7 cellular contexts compared by ENCODE assay signal in genomic region chr14:69277356-69277755, GRCh38. TPM values are rescaled to one million over a fixed set of nuclear protein-coding genes. Genes with fewer than 3 reads are reported as not detected.
"Had no signal": no experiment of that assay in that cellular context is flagged by ENCODE, and none has a peak within 500 bp of the region (broad histone marks: within the 10 kb centered on the region; RNA-seq: fewer than 3 reads in every experiment).

No MANE protein-coding gene starts in this region.

RNA-seq across cellular contexts. Expression of gene GALNT16, which starts 17.4 kb away (rescaled TPM):
- total RNA-seq: activated CD4-positive, alpha-beta memory T cell treated with anti-CD3 and anti-CD28 coated beads for 36 hours; activated CD4-positive, alpha-beta memory T cell treated with anti-CD3 and anti-CD28 coated beads, Interleukin-2, amount 10 ng/mL, durations not matched to agents 7 days and 5 days; activated CD4-positive, alpha-beta T cell treated with anti-CD3 and anti-CD28 coated beads, Interleukin-2, amount 10 ng/mL, durations not matched to agents 24 days and 14 days; activated CD4-positive, alpha-beta T cell treated with anti-CD3 and anti-CD28 coated beads, Interleukin-2, amount 10 ng/mL, durations not matched to agents 7 days and 5 days; activated CD8-positive, alpha-beta T cell treated with anti-CD3 and anti-CD28 coated beads for 36 hours; activated CD8-positive, alpha-beta T cell treated with anti-CD3 and anti-CD28 coated beads, Interleukin-2, amount 10 ng/mL, durations not matched to agents 7 days and 5 days; T-helper 2 cell treated with Interferon-gamma antibody and Interleukin-4, amounts not matched to agents 100 ng/mL and 5 ng/mL, for 36 hours had no signal
